ENCODE assay signal across 16 cellular contexts in genomic region chr17:57595426-57595825, GRCh38.
A peak's percentile ranks its signal among the peaks of the same experiment; 100 is the strongest.
DNase-seq lines count a peak whose midpoint lies in the region; ATAC-seq and TF ChIP-seq lines count a peak whose summit lies in the region.
"Had no signal": no experiment of that assay in that cellular context is flagged by ENCODE, and none has a peak within 500 bp of the region (broad histone marks: within the 10 kb centered on the region; RNA-seq: fewer than 3 reads in every experiment).

No MANE protein-coding gene starts in this region.

- no peak overlapping the region for H3K4me2 ChIP-seq in MM.1S (ENCODE audit: low read depth, low read length)

- ATAC-seq in CD4-positive, CD25-positive, alpha-beta regulatory T cell (ENCODE audit: low read depth in 2 of 2), result no peak
- no peak for ATAC-seq in CD8-positive, alpha-beta T cell
- ATAC-seq in activated CD8-positive, alpha-beta T cell treated with anti-CD3 and anti-CD28 coated beads for 36 hours, result no peak
- ATAC-seq in naive thymus-derived CD8-positive, alpha-beta T cell, result no peak
- no peak for ATAC-seq in stimulated activated naive CD8-positive, alpha-beta T cell treated with anti-CD3 and anti-CD28 coated beads, Interleukin-15, amount 100 ng/mL, for 72 hours
- ATAC-seq: PC-3 had no signal

- intact Hi-C loops in CD8-positive, alpha-beta T cell (cut with DNase I, micrococcal nuclease), result loop anchor here in 1 of 2 experiments (10.0 kb wide), 1 partner anchor 239 kb away; no protein-coding TSS in a partner anchor
- intact Hi-C loops in activated CD8-positive, alpha-beta T cell treated with anti-CD3 and anti-CD28 coated beads for 36 hours (cut with micrococcal nuclease), result no loop called here

- H3K4me1 Mint-ChIP-seq in CD4-positive, CD25-positive, alpha-beta regulatory T cell, result peaks cover 20 to 41% (median 35%) of the 10 kb centered on the region in 4 donors
- H3K4me1 Mint-ChIP-seq in CD8-positive, alpha-beta T cell (ENCODE audit: low read depth), result peaks cover 35% of the 10 kb centered on the region
- peaks cover 37% of the 10 kb centered on the region for H3K4me1 Mint-ChIP-seq in activated CD8-positive, alpha-beta T cell treated with anti-CD3 and anti-CD28 coated beads for 36 hours (ENCODE audit: low read depth)
- H3K4me1 Mint-ChIP-seq in naive thymus-derived CD8-positive, alpha-beta T cell, result peaks cover 28 to 40% (median 32%) of the 10 kb centered on the region in 4 donors
- peaks cover 35% of the 10 kb centered on the region for H3K4me1 Mint-ChIP-seq in stimulated activated naive CD8-positive, alpha-beta T cell treated with anti-CD3 and anti-CD28 coated beads, Interleukin-15, amount 100 ng/mL, for 72 hours

- H3K9me3 Mint-ChIP-seq in CD4-positive, CD25-positive, alpha-beta regulatory T cell, result peaks cover 0 to 11% (median 0%) of the 10 kb centered on the region in 7 donors
- no peaks in the 10 kb centered on the region for H3K9me3 Mint-ChIP-seq in CD8-positive, alpha-beta T cell
- H3K9me3 Mint-ChIP-seq in activated CD8-positive, alpha-beta T cell treated with anti-CD3 and anti-CD28 coated beads for 36 hours, result peaks cover 6% of the 10 kb centered on the region
- H3K9me3 Mint-ChIP-seq in naive thymus-derived CD8-positive, alpha-beta T cell, result peaks cover 0 to 12% (median 0%) of the 10 kb centered on the region in 9 donors
- peaks cover 10 to 12% of the 10 kb centered on the region in 2 donors for H3K9me3 Mint-ChIP-seq in stimulated activated naive CD8-positive, alpha-beta T cell treated with anti-CD3 and anti-CD28 coated beads, Interleukin-15, amount 100 ng/mL, for 72 hours

- H3K27ac ChIP-seq in CD4-positive, CD25-positive, alpha-beta regulatory T cell (ENCODE audit: insufficient read depth, low read length, poor library complexity, severe bottlenecking), result no peak overlapping the region
- H3K27ac ChIP-seq in CD8-positive, alpha-beta T cell (ENCODE audit: low read depth, low read length), result no peak overlapping the region
- H3K27ac ChIP-seq in MM.1S (ENCODE audit: low read length), result no peak overlapping the region

- H3K36me3 ChIP-seq in CD4-positive, CD25-positive, alpha-beta regulatory T cell (ENCODE audit: control insufficient read depth, insufficient read depth, low read length), result no peaks in the 10 kb centered on the region
- H3K36me3 ChIP-seq in CD8-positive, alpha-beta T cell (ENCODE audit: insufficient read depth, low read length), result no peaks in the 10 kb centered on the region
- no peaks in the 10 kb centered on the region for H3K36me3 ChIP-seq in MM.1S (replicated peaks; ENCODE audit: insufficient read depth, low read length)

- H3K9me3 ChIP-seq in CD4-positive, CD25-positive, alpha-beta regulatory T cell (ENCODE audit: control insufficient read depth in 2 of 2, low read length in 2 of 2), result peaks cover 6 to 9% of the 10 kb centered on the region in 2 experiments
- no peaks in the 10 kb centered on the region for H3K9me3 ChIP-seq in CD8-positive, alpha-beta T cell (ENCODE audit: low read length)
- no peaks in the 10 kb centered on the region for H3K9me3 ChIP-seq in MM.1S (replicated peaks; ENCODE audit: insufficient read depth, low read length)

- H3F3A ChIP-seq in MM.1S (ENCODE audit: insufficient read depth, low read length), result no peaks in the 10 kb centered on the region; the same call in 1 of the 2 replicates

- no peak for TF ChIP-seq CTCF in CD8-positive, alpha-beta T cell (IDR thresholded peaks at IDR 0.05)
- TF ChIP-seq CTCF in activated CD8-positive, alpha-beta T cell treated with anti-CD3 and anti-CD28 coated beads for 36 hours (IDR thresholded peaks at IDR 0.05), result no peak
- TF ChIP-seq CTCF in MM.1S (IDR thresholded peaks at IDR 0.05; ENCODE audit: low read length), result no peak

- peak overlapping the region; percentile 7 to 85 (median 40) for H3K27ac Mint-ChIP-seq in CD4-positive, CD25-positive, alpha-beta regulatory T cell
- peak overlapping the region; percentile 43 for H3K27ac Mint-ChIP-seq in CD8-positive, alpha-beta T cell
- H3K27ac Mint-ChIP-seq in activated CD8-positive, alpha-beta T cell treated with anti-CD3 and anti-CD28 coated beads for 36 hours, result peak overlapping the region; percentile 47
- peak overlapping the region in 7 of 10 donors; percentile 44 to 91 (median 85) for H3K27ac Mint-ChIP-seq in naive thymus-derived CD8-positive, alpha-beta T cell
- no peak overlapping the region for H3K27ac Mint-ChIP-seq in stimulated activated naive CD8-positive, alpha-beta T cell treated with anti-CD3 and anti-CD28 coated beads, Interleukin-15, amount 100 ng/mL, for 72 hours

- CTCF ChIA-PET in CD8-positive, alpha-beta T cell (lab: Charles Lee), result interaction anchor here (0.7 to 1.6 kb wide), 6 partner anchors 14 to 354 kb away, joined by 3 to 5 read pairs (median 4); no protein-coding TSS in a partner anchor
- CTCF ChIA-PET in activated CD8-positive, alpha-beta T cell treated with anti-CD3 and anti-CD28 coated beads for 36 hours (lab: Charles Lee), result interaction anchor here (1.3 to 1.7 kb wide), 2 partner anchors 76 to 352 kb away, joined by 4 to 6 read pairs; no protein-coding TSS in a partner anchor

- H4K20me1 ChIP-seq in MM.1S (ENCODE audit: insufficient read depth, low read length), result no peaks in the 10 kb centered on the region

- H3K4me3 ChIP-seq in CD4-positive, CD25-positive, alpha-beta regulatory T cell (ENCODE audit: low read depth, low read length), result no peak overlapping the region
- H3K4me3 ChIP-seq in CD8-positive, alpha-beta T cell (ENCODE audit: low read depth, low read length), result no peak overlapping the region
- H3K4me3 ChIP-seq in MM.1S (ENCODE audit: low read length), result no peak overlapping the region

- H3K79me2 ChIP-seq in MM.1S (ENCODE audit: low read length), result no peaks in the 10 kb centered on the region

- H3K4me1 ChIP-seq in CD4-positive, CD25-positive, alpha-beta regulatory T cell (ENCODE audit: control insufficient read depth, insufficient read depth, low read length, poor library complexity, severe bottlenecking), result peaks cover 28% of the 10 kb centered on the region
- peaks cover 29% of the 10 kb centered on the region for H3K4me1 ChIP-seq in CD8-positive, alpha-beta T cell (ENCODE audit: insufficient read depth, low read length)
- peaks cover 16% of the 10 kb centered on the region for H3K4me1 ChIP-seq in MM.1S (ENCODE audit: low read length)

- H3K9me2 ChIP-seq in MM.1S (replicated peaks; ENCODE audit: insufficient read depth, low read length), result no peaks in the 10 kb centered on the region

- H2AFZ ChIP-seq in MM.1S (ENCODE audit: low read length), result no peak overlapping the region

- DNase-seq in CD4-positive, CD25-positive, alpha-beta regulatory T cell, result no peak
- DNase-seq in CD8-positive, alpha-beta T cell, result no peak
- no peak for DNase-seq in activated CD8-positive, alpha-beta T cell treated with anti-CD3 and anti-CD28 coated beads for 36 hours
- no peak for DNase-seq in naive thymus-derived CD8-positive, alpha-beta T cell
- DNase-seq in stimulated activated naive CD8-positive, alpha-beta T cell treated with anti-CD3 and anti-CD28 coated beads, Interleukin-15, amount 100 ng/mL, for 72 hours, result no peak
- no peak for DNase-seq in NCI-H1417 treated with DMSO at 0.1 percent for 48 hours (lab: John Stamatoyannopoulos, UW)
- DNase-seq in retina, result no peak
- DNase-seq in MM.1S, result no peak
- DNase-seq: ACHN, NCI-H1417, NCI-H1930, NCI-H226, NCI-H524 treated with DMSO at 0.1 percent for 48 hours, PC-3, RPMI8226, SHP77 treated with DMSO at 0.1 percent for 48 hours had no signal

- no peak overlapping the region for H3K9ac ChIP-seq in MM.1S (ENCODE audit: low read length)

- H3K36me3 Mint-ChIP-seq in CD4-positive, CD25-positive, alpha-beta regulatory T cell, result peaks cover 25% of the 10 kb centered on the region
- peaks cover 12% of the 10 kb centered on the region for H3K36me3 Mint-ChIP-seq in CD8-positive, alpha-beta T cell
- H3K36me3 Mint-ChIP-seq in activated CD8-positive, alpha-beta T cell treated with anti-CD3 and anti-CD28 coated beads for 36 hours (ENCODE audit: low read depth), result peaks cover 13% of the 10 kb centered on the region
- peaks cover 6 to 15% (median 7%) of the 10 kb centered on the region in 3 donors for H3K36me3 Mint-ChIP-seq in naive thymus-derived CD8-positive, alpha-beta T cell

- POLR2A ChIA-PET in CD8-positive, alpha-beta T cell (lab: Charles Lee), result no interaction called here
- POLR2A ChIA-PET in activated CD8-positive, alpha-beta T cell treated with anti-CD3 and anti-CD28 coated beads for 36 hours (lab: Charles Lee), result interaction anchor here (0.6 kb wide), 1 partner anchor 29 kb away, joined by 3 read pairs; no protein-coding TSS in a partner anchor
- POLR2A ChIA-PET in naive thymus-derived CD8-positive, alpha-beta T cell (lab: Charles Lee), result no interaction called here

- no peak overlapping the region for H3K4me3 Mint-ChIP-seq in CD4-positive, CD25-positive, alpha-beta regulatory T cell
- H3K4me3 Mint-ChIP-seq in CD8-positive, alpha-beta T cell, result no peak overlapping the region
- H3K4me3 Mint-ChIP-seq in activated CD8-positive, alpha-beta T cell treated with anti-CD3 and anti-CD28 coated beads for 36 hours, result no peak overlapping the region
- no peak overlapping the region for H3K4me3 Mint-ChIP-seq in naive thymus-derived CD8-positive, alpha-beta T cell
- H3K4me3 Mint-ChIP-seq in stimulated activated naive CD8-positive, alpha-beta T cell treated with anti-CD3 and anti-CD28 coated beads, Interleukin-15, amount 100 ng/mL, for 72 hours, result no peak overlapping the region

- H3K27me3 Mint-ChIP-seq in CD4-positive, CD25-positive, alpha-beta regulatory T cell, result no peaks in the 10 kb centered on the region
- no peaks in the 10 kb centered on the region for H3K27me3 Mint-ChIP-seq in CD8-positive, alpha-beta T cell (ENCODE audit: low read depth)
- H3K27me3 Mint-ChIP-seq in activated CD8-positive, alpha-beta T cell treated with anti-CD3 and anti-CD28 coated beads for 36 hours, result no peaks in the 10 kb centered on the region
- no peaks in the 10 kb centered on the region for H3K27me3 Mint-ChIP-seq in naive thymus-derived CD8-positive, alpha-beta T cell
- no peaks in the 10 kb centered on the region for H3K27me3 Mint-ChIP-seq in stimulated activated naive CD8-positive, alpha-beta T cell treated with anti-CD3 and anti-CD28 coated beads, Interleukin-15, amount 100 ng/mL, for 72 hours

- H3K27me3 ChIP-seq in CD4-positive, CD25-positive, alpha-beta regulatory T cell (ENCODE audit: control insufficient read depth, insufficient read depth, low read length), result no peaks in the 10 kb centered on the region
- no peaks in the 10 kb centered on the region for H3K27me3 ChIP-seq in CD8-positive, alpha-beta T cell (ENCODE audit: insufficient read depth, low read length)
- H3K27me3 ChIP-seq in MM.1S (replicated peaks; ENCODE audit: insufficient read depth, low read length), result no peaks in the 10 kb centered on the region

Comparison
In these comparisons a context has a peak if more than half of its experiments do, and no peak if none do; other contexts are left out.
1. H3K27ac Mint-ChIP-seq: peak in CD4-positive, CD25-positive, alpha-beta regulatory T cell (3 of 3), CD8-positive, alpha-beta T cell (single experiment), activated CD8-positive, alpha-beta T cell treated with anti-CD3 and anti-CD28 coated beads for 36 hours (single experiment) and naive thymus-derived CD8-positive, alpha-beta T cell (7 of 10); none in stimulated activated naive CD8-positive, alpha-beta T cell treated with anti-CD3 and anti-CD28 coated beads, Interleukin-15, amount 100 ng/mL, for 72 hours (0 of 2).